In the genomic region with DNA sequence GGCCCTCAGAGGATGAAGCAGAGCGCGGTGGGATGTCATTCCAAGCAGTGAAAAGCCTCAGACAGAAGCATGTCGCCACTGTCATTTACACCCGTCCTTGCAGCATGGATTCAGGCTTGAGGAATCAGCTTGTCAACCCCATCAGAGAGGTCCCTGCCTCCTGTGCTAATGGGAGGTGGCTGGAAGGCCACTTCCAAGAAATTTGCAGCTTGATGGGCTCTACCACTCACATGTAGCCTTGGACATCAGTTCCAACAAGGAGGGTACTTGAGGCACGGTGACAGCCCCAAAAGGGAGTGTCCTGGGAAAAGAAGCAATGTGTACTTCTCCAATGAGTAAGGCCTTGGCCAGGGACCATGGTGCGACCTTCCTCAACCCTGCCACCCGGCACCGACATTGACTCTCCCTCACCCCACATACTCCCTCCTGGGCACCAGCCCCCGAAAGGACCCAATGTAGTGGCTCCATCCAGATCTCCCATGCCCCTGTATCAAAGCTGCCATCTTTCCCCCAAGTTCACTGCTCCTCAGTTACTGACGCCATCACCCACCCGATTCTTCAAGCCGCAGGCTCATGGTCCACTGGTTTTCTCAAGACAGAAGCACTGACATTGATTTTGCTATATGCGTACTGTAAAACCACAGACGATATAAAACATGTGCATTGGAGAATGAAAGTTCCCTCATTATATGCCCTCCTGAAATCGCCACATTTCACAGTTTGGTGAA, we compare ENCODE assay signal across 14 cellular contexts.
DNase-seq lines count a peak whose midpoint lies in the region; ATAC-seq and TF ChIP-seq lines count a peak whose summit lies in the region.
"Had no signal": no experiment of that assay in that cellular context is flagged by ENCODE, and none has a peak within 500 bp of the region (broad histone marks: within the 10 kb centered on the region; RNA-seq: fewer than 3 reads in every experiment).

No MANE protein-coding gene starts in this region.

- DNase-seq in CD8-positive, alpha-beta memory T cell, result no peak
- no peak for DNase-seq in activated naive CD8-positive, alpha-beta T cell treated with anti-CD3 and anti-CD28 coated beads, Interleukin-2, amount 50 U/mL, for 24 hours
- no peak for DNase-seq in naive thymus-derived CD8-positive, alpha-beta T cell
- DNase-seq in NCI-H2107 (lab: John Stamatoyannopoulos, UW) (no peak), HFFc6 (no peak), NCI-H1930 (lab: John Stamatoyannopoulos, UW) (no peak), GM19238 (ENCODE audit: insufficient read length, low spot score) (no peak)
- DNase-seq: cortex of kidney; midbrain; NCI-H1092; PC-3; stimulated activated CD4-positive, alpha-beta T cell treated with anti-CD3 and anti-CD28 coated beads, Interleukin-1b, Interleukin-23, amount 100 ng/mL, for 48 hours; SW 1271 had no signal

- peak overlapping the region; percentile 78 to 97 (median 92) for H3K27ac Mint-ChIP-seq in CD8-positive, alpha-beta memory T cell
- H3K27ac Mint-ChIP-seq in activated naive CD8-positive, alpha-beta T cell treated with anti-CD3 and anti-CD28 coated beads, Interleukin-2, amount 50 U/mL, for 24 hours, result peak overlapping the region; percentile 11
- peak overlapping the region; percentile 90 to 99 (median 97) for H3K27ac Mint-ChIP-seq in naive thymus-derived CD8-positive, alpha-beta T cell
- H3K27ac Mint-ChIP-seq in HFFc6, result no peak overlapping the region

- no peak overlapping the region for H3K4me3 ChIP-seq in CD8-positive, alpha-beta memory T cell (ENCODE audit: low read length)

- H3K9me3 Mint-ChIP-seq in CD8-positive, alpha-beta memory T cell, result no peaks in the 10 kb centered on the region
- no peaks in the 10 kb centered on the region for H3K9me3 Mint-ChIP-seq in activated naive CD8-positive, alpha-beta T cell treated with anti-CD3 and anti-CD28 coated beads, Interleukin-2, amount 50 U/mL, for 24 hours
- no peaks in the 10 kb centered on the region for H3K9me3 Mint-ChIP-seq in naive thymus-derived CD8-positive, alpha-beta T cell
- H3K9me3 Mint-ChIP-seq in HFFc6, result no peaks in the 10 kb centered on the region

- peak overlapping the region; percentile 54 to 91 (median 79) for H3K4me3 Mint-ChIP-seq in CD8-positive, alpha-beta memory T cell
- H3K4me3 Mint-ChIP-seq in activated naive CD8-positive, alpha-beta T cell treated with anti-CD3 and anti-CD28 coated beads, Interleukin-2, amount 50 U/mL, for 24 hours, result no peak overlapping the region
- peak overlapping the region; percentile 30 to 89 (median 80) for H3K4me3 Mint-ChIP-seq in naive thymus-derived CD8-positive, alpha-beta T cell
- H3K4me3 Mint-ChIP-seq in HFFc6, result no peak overlapping the region

- POLR2A ChIA-PET in CD8-positive, alpha-beta memory T cell (lab: Charles Lee), result no interaction called here
- POLR2A ChIA-PET in naive thymus-derived CD8-positive, alpha-beta T cell (lab: Charles Lee), result interaction anchor here (1.0 to 2.9 kb wide), 3 partner anchors 29 to 148 kb away, joined by 3 to 18 read pairs (median 10); no protein-coding TSS in a partner anchor

- CTCF ChIA-PET in CD8-positive, alpha-beta memory T cell (lab: Charles Lee), result no interaction called here

- H3K27me3 ChIP-seq in CD8-positive, alpha-beta memory T cell (ENCODE audit: insufficient read depth, low read length, poor library complexity, severe bottlenecking), result no peaks in the 10 kb centered on the region

- no peaks in the 10 kb centered on the region for H3K9me3 ChIP-seq in CD8-positive, alpha-beta memory T cell (ENCODE audit: low read length)

- H3K27ac ChIP-seq in 22Rv1, result peak overlapping the region; percentile 100
- no peak overlapping the region for H3K27ac ChIP-seq in CD8-positive, alpha-beta memory T cell (ENCODE audit: low read depth, low read length)

- no peaks in the 10 kb centered on the region for H3K36me3 ChIP-seq in CD8-positive, alpha-beta memory T cell (ENCODE audit: insufficient read depth, low read length)

- no peaks in the 10 kb centered on the region for H3K27me3 Mint-ChIP-seq in CD8-positive, alpha-beta memory T cell
- H3K27me3 Mint-ChIP-seq in activated naive CD8-positive, alpha-beta T cell treated with anti-CD3 and anti-CD28 coated beads, Interleukin-2, amount 50 U/mL, for 24 hours, result no peaks in the 10 kb centered on the region
- H3K27me3 Mint-ChIP-seq in naive thymus-derived CD8-positive, alpha-beta T cell, result no peaks in the 10 kb centered on the region
- H3K27me3 Mint-ChIP-seq in HFFc6 (ENCODE audit: insufficient read depth), result peaks cover 10% of the 10 kb centered on the region

- peaks cover 7 to 20% (median 9%) of the 10 kb centered on the region in 3 donors for H3K4me1 Mint-ChIP-seq in CD8-positive, alpha-beta memory T cell
- peaks cover 14% of the 10 kb centered on the region for H3K4me1 Mint-ChIP-seq in activated naive CD8-positive, alpha-beta T cell treated with anti-CD3 and anti-CD28 coated beads, Interleukin-2, amount 50 U/mL, for 24 hours
- peaks cover 9 to 23% (median 17%) of the 10 kb centered on the region in 4 donors for H3K4me1 Mint-ChIP-seq in naive thymus-derived CD8-positive, alpha-beta T cell
- H3K4me1 Mint-ChIP-seq in HFFc6 (ENCODE audit: low read depth), result no peaks in the 10 kb centered on the region

- TF ChIP-seq CTCF in 22Rv1 (IDR thresholded peaks at IDR 0.05) (no peak), HFFc6 (IDR thresholded peaks at IDR 0.05) (no peak)

- H3K4me1 ChIP-seq in CD8-positive, alpha-beta memory T cell (ENCODE audit: insufficient read depth, low read length), result peaks cover 14% of the 10 kb centered on the region

- H3K36me3 Mint-ChIP-seq in CD8-positive, alpha-beta memory T cell, result no peaks in the 10 kb centered on the region
- H3K36me3 Mint-ChIP-seq in activated naive CD8-positive, alpha-beta T cell treated with anti-CD3 and anti-CD28 coated beads, Interleukin-2, amount 50 U/mL, for 24 hours (ENCODE audit: low read depth), result no peaks in the 10 kb centered on the region
- H3K36me3 Mint-ChIP-seq in naive thymus-derived CD8-positive, alpha-beta T cell, result no peaks in the 10 kb centered on the region
- H3K36me3 Mint-ChIP-seq in HFFc6 (ENCODE audit: low read depth), result no peaks in the 10 kb centered on the region

- no peak for ATAC-seq in activated naive CD8-positive, alpha-beta T cell treated with anti-CD3 and anti-CD28 coated beads, Interleukin-2, amount 50 U/mL, for 24 hours
- ATAC-seq in naive thymus-derived CD8-positive, alpha-beta T cell, result no peak
- ATAC-seq: PC-3 had no signal

Comparison
In these comparisons a context has a peak if more than half of its experiments do, and no peak if none do; other contexts are left out.
1. H3K4me3 Mint-ChIP-seq: peak in CD8-positive, alpha-beta memory T cell (7 of 7) and naive thymus-derived CD8-positive, alpha-beta T cell (10 of 10); none in activated naive CD8-positive, alpha-beta T cell treated with anti-CD3 and anti-CD28 coated beads, Interleukin-2, amount 50 U/mL, for 24 hours (single experiment) and HFFc6 (single experiment).